ENCODE assay signal across 11 cellular contexts in the genomic region with DNA sequence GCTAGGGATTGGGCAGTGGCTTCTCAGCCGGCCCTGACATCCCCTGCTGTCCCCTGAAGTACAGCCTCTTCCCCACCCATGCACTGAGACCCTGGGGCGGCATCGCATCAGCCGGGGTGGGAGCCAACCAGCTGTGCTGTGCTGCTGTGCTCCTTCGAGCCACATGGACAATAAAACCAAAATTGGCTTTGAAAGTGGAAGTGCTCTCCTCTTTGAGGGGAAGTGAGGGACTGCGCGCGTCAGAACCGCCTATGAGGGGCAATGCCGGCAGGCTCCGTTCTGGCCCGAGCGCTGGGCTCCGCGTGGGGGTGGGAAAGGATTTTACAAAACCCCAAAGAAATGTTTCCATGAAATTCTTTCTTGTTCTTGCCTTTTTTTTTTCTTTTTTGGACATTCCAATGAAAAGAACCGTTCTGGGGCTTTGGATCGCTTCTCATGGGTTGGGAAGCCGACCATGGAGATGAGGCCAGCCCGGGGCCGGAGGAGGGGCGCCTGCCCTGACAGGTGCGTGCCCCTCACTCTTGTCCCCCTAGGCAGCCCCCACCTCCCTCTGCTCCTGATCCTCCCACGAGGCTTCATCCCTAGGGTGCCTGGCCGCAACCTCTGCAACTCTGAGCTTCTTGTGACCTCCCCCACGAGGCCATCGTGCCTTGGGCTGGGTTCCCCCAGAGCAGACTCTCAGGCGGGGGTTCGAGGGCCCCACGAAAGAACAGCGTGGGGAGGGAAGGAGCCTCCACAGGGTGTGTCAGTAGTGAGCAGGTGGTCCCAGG. TPM values are rescaled to one million over a fixed set of nuclear protein-coding genes. Genes with fewer than 3 reads are reported as not detected.
DNase-seq lines count a peak whose midpoint lies in the region; ATAC-seq lines count a peak whose summit lies in the region.
"Had no signal": no experiment of that assay in that cellular context is flagged by ENCODE, and none has a peak within 500 bp of the region (broad histone marks: within the 10 kb centered on the region; RNA-seq: fewer than 3 reads in every experiment).

No MANE protein-coding gene starts in this region.

- H3K27me3 ChIP-seq in aorta (ENCODE audit: control insufficient read depth in 1 of 2, insufficient read depth in 2 of 2, low read length in 1 of 2) = no peaks in the 10 kb centered on the region

- no peak overlapping the region for H3K4me3 Mint-ChIP-seq in activated CD4-positive, alpha-beta T cell treated with anti-CD3 and anti-CD28 coated beads, Interleukin-2, amount 10 ng/mL, durations not matched to agents 7 days and 5 days
- H3K4me3 Mint-ChIP-seq in central memory CD8-positive, alpha-beta T cell = peak overlapping the region; percentile 53
- H3K4me3 Mint-ChIP-seq: activated T-cell treated with anti-CD3 and anti-CD28 coated beads, Interleukin-2, amount 50 U/mL, for 24 hours had no signal

- ATAC-seq in central memory CD8-positive, alpha-beta T cell (replicated peaks; ENCODE audit: extremely low read depth, poor library complexity, severe bottlenecking) = no peak
- ATAC-seq in aorta (ENCODE audit: low FRiP score) (peak; percentile 53), GM21447 (IDR thresholded peaks at IDR 0.05; ENCODE audit: unreplicated experiment) (no peak), HG03457 (IDR thresholded peaks at IDR 0.05; ENCODE audit: unreplicated experiment) (no peak)

- no peaks in the 10 kb centered on the region for H3K27me3 Mint-ChIP-seq in activated CD4-positive, alpha-beta T cell treated with anti-CD3 and anti-CD28 coated beads, Interleukin-2, amount 10 ng/mL, durations not matched to agents 7 days and 5 days
- H3K27me3 Mint-ChIP-seq in central memory CD8-positive, alpha-beta T cell = no peaks in the 10 kb centered on the region
- H3K27me3 Mint-ChIP-seq: activated T-cell treated with anti-CD3 and anti-CD28 coated beads, Interleukin-2, amount 50 U/mL, for 24 hours had no signal

- DNase-seq in activated CD4-positive, alpha-beta T cell treated with anti-CD3 and anti-CD28 coated beads, Interleukin-2, amount 10 ng/mL, durations not matched to agents 7 days and 5 days = no peak
- DNase-seq in activated CD4-positive, alpha-beta T cell treated with anti-CD3 and anti-CD28 coated beads for 48 hours = no peak
- no peak for DNase-seq in central memory CD8-positive, alpha-beta T cell (ENCODE audit: low spot score in 2 of 2)
- peak; percentile 40 for DNase-seq in mucosa of gallbladder (ENCODE audit: low spot score)
- DNase-seq in aorta = peak; percentile 79 to 86
- no peak for DNase-seq in HUDEP-2 (lab: John Stamatoyannopoulos, UW; ENCODE audit: unreplicated experiment in 76 of 76)
- DNase-seq: activated T-cell treated with anti-CD3 and anti-CD28 coated beads, Interleukin-2, amount 50 U/mL, for 24 hours had no signal

- CTCF ChIA-PET in activated CD4-positive, alpha-beta T cell treated with anti-CD3 and anti-CD28 coated beads, Interleukin-2, amount 10 ng/mL, durations not matched to agents 7 days and 5 days (lab: Charles Lee) = no interaction called here

- no peak overlapping the region for H3K4me3 ChIP-seq in aorta (ENCODE audit: low read length in 2 of 2)
- H3K4me3 ChIP-seq: PC-9 had no signal

- H3K36me3 Mint-ChIP-seq in activated CD4-positive, alpha-beta T cell treated with anti-CD3 and anti-CD28 coated beads, Interleukin-2, amount 10 ng/mL, durations not matched to agents 7 days and 5 days (ENCODE audit: low read depth) = no peaks in the 10 kb centered on the region
- peaks cover 7% of the 10 kb centered on the region for H3K36me3 Mint-ChIP-seq in central memory CD8-positive, alpha-beta T cell (ENCODE audit: insufficient read depth)

- peak overlapping the region; percentile 47 for H3K27ac Mint-ChIP-seq in activated CD4-positive, alpha-beta T cell treated with anti-CD3 and anti-CD28 coated beads, Interleukin-2, amount 10 ng/mL, durations not matched to agents 7 days and 5 days
- H3K27ac Mint-ChIP-seq in central memory CD8-positive, alpha-beta T cell (ENCODE audit: low read depth) = peak overlapping the region; percentile 75

- POLR2A ChIA-PET in activated CD4-positive, alpha-beta T cell treated with anti-CD3 and anti-CD28 coated beads, Interleukin-2, amount 10 ng/mL, durations not matched to agents 7 days and 5 days (lab: Charles Lee) = no interaction called here

- H3K4me1 Mint-ChIP-seq in activated CD4-positive, alpha-beta T cell treated with anti-CD3 and anti-CD28 coated beads, Interleukin-2, amount 10 ng/mL, durations not matched to agents 7 days and 5 days = peaks cover 14% of the 10 kb centered on the region
- peaks cover 32% of the 10 kb centered on the region for H3K4me1 Mint-ChIP-seq in central memory CD8-positive, alpha-beta T cell

- no peaks in the 10 kb centered on the region for H3K36me3 ChIP-seq in aorta (ENCODE audit: control insufficient read depth in 1 of 2, insufficient read depth in 2 of 2, low read length in 1 of 2)

- H3K4me1 ChIP-seq in aorta (ENCODE audit: control insufficient read depth in 1 of 2, insufficient read depth in 2 of 2, low read length in 2 of 2) = no peaks in the 10 kb centered on the region

- no peaks in the 10 kb centered on the region for H3K9me3 Mint-ChIP-seq in activated CD4-positive, alpha-beta T cell treated with anti-CD3 and anti-CD28 coated beads, Interleukin-2, amount 10 ng/mL, durations not matched to agents 7 days and 5 days
- H3K9me3 Mint-ChIP-seq in central memory CD8-positive, alpha-beta T cell = no peaks in the 10 kb centered on the region
- H3K9me3 Mint-ChIP-seq: activated T-cell treated with anti-CD3 and anti-CD28 coated beads, Interleukin-2, amount 50 U/mL, for 24 hours had no signal

- no peaks in the 10 kb centered on the region for H3K9me3 ChIP-seq in aorta (ENCODE audit: control insufficient read depth, low read length)

- intact Hi-C loops in aorta (cut with DNase I) = no loop called here

- 35 to 41% methylated on average over 30 of the region's 30 CpGs for WGBS in aorta, 2 donors

- peak overlapping the region; percentile 21 to 58 for H3K27ac ChIP-seq in aorta (ENCODE audit: low read depth in 1 of 2, low read length in 2 of 2)
- H3K27ac ChIP-seq: PC-9 had no signal

RNA-seq across cellular contexts. Expression of gene KLHL26, which starts 22.6 kb away (rescaled TPM):
- 10 to 100 TPM in 1 of 2 experiments, 1 to 10 TPM in 1; 10.0 to 11.4 TPM for total RNA-seq in activated CD4-positive, alpha-beta T cell treated with anti-CD3 and anti-CD28 coated beads, Interleukin-2, amount 10 ng/mL, durations not matched to agents 7 days and 5 days
- total RNA-seq in mucosa of gallbladder (16.7 TPM), aorta (10 to 100 TPM; 12.1 to 19.2 TPM)
- 1 to 10 TPM; 1.9 to 7.1 TPM for polyA plus RNA-seq in aorta

RNA-seq across cellular contexts. Expression of gene CRTC1, which starts 24.0 kb away (rescaled TPM):
- total RNA-seq in activated CD4-positive, alpha-beta T cell treated with anti-CD3 and anti-CD28 coated beads, Interleukin-2, amount 10 ng/mL, durations not matched to agents 7 days and 5 days = 10 to 100 TPM; 10.2 to 10.3 TPM
- total RNA-seq in mucosa of gallbladder (23.6 TPM), aorta (10 to 100 TPM in 1 of 2 donors, 1 to 10 TPM in 1; 9.5 to 16.5 TPM)
- 10 to 100 TPM in 1 of 2 donors, 1 to 10 TPM in 1; 3.6 to 11.9 TPM for polyA plus RNA-seq in aorta

RNA-seq across cellular contexts. Expression of gene TMEM59L, which starts 46.8 kb away (rescaled TPM):
- under 1 TPM in 1 of 2 experiments, not detected in 1; 0.12 TPM for total RNA-seq in activated CD4-positive, alpha-beta T cell treated with anti-CD3 and anti-CD28 coated beads, Interleukin-2, amount 10 ng/mL, durations not matched to agents 7 days and 5 days
- total RNA-seq in mucosa of gallbladder (10.9 TPM), aorta (1 to 10 TPM in 1 of 2 donors, under 1 TPM in 1; 0.97 to 8.9 TPM)
- polyA plus RNA-seq in aorta = 1 to 10 TPM; 3.0 to 8.5 TPM

RNA-seq across cellular contexts. Expression of gene CRLF1, which starts 52.9 kb away (rescaled TPM):
- not detected for total RNA-seq in activated CD4-positive, alpha-beta T cell treated with anti-CD3 and anti-CD28 coated beads, Interleukin-2, amount 10 ng/mL, durations not matched to agents 7 days and 5 days
- total RNA-seq in mucosa of gallbladder = 5.8 TPM
- 10 to 100 TPM; 34.3 to 92.5 TPM for total RNA-seq in aorta
- 1,000 to 10,000 TPM in 1 of 2 donors, 100 to 1,000 TPM in 1; 317 to 1,029 TPM for polyA plus RNA-seq in aorta
- total RNA-seq: pulmonary artery endothelial cell had no signal

Comparison
In these comparisons a context has a peak if more than half of its experiments do, and no peak if none do; other contexts are left out.
1. DNase-seq: peak in mucosa of gallbladder (single experiment) and aorta (2 of 2); none in activated CD4-positive, alpha-beta T cell treated with anti-CD3 and anti-CD28 coated beads, Interleukin-2, amount 10 ng/mL, durations not matched to agents 7 days and 5 days (single experiment), activated CD4-positive, alpha-beta T cell treated with anti-CD3 and anti-CD28 coated beads for 48 hours (single experiment), central memory CD8-positive, alpha-beta T cell (0 of 2) and HUDEP-2 (0 of 76).